In genomic region chr12:26126340-26127284, GRCh38 we compare ENCODE assay signal across 8 cellular contexts. TPM values are rescaled to one million over a fixed set of nuclear protein-coding genes. Genes with fewer than 3 reads are reported as not detected.
A peak's percentile ranks its signal among the peaks of the same experiment; 100 is the strongest.
DNase-seq lines count a peak whose midpoint lies in the region; ATAC-seq and TF ChIP-seq lines count a peak whose summit lies in the region.

No MANE protein-coding gene starts in this region.

- peaks cover 0 to 7% of the 10 kb centered on the region in 2 donors for H3K4me1 ChIP-seq in esophagus (ENCODE audit: control insufficient read depth in 2 of 2, insufficient read depth in 2 of 2, low read length in 1 of 2)

- peaks cover 72% of the 10 kb centered on the region for H3K27me3 Mint-ChIP-seq in activated CD4-positive, alpha-beta T cell treated with anti-CD3 and anti-CD28 coated beads for 36 hours
- peaks cover 83% of the 10 kb centered on the region for H3K27me3 Mint-ChIP-seq in activated CD8-positive, alpha-beta T cell treated with anti-CD3 and anti-CD28 coated beads, Interleukin-2, amount 10 ng/mL, durations not matched to agents 7 days and 5 days (ENCODE audit: low read depth)
- H3K27me3 Mint-ChIP-seq in mesothelial cell of epicardium (ENCODE audit: low read depth) = peaks cover 69% of the 10 kb centered on the region

- peak overlapping the region; percentile 77 for H3K4me3 Mint-ChIP-seq in activated CD4-positive, alpha-beta T cell treated with anti-CD3 and anti-CD28 coated beads for 36 hours
- H3K4me3 Mint-ChIP-seq in activated CD8-positive, alpha-beta T cell treated with anti-CD3 and anti-CD28 coated beads, Interleukin-2, amount 10 ng/mL, durations not matched to agents 7 days and 5 days = peak overlapping the region; percentile 76
- peak overlapping the region; percentile 94 for H3K4me3 Mint-ChIP-seq in mesothelial cell of epicardium

- H3K9me3 ChIP-seq in esophagus (ENCODE audit: control insufficient read depth in 2 of 2, insufficient read depth in 1 of 2, low read depth in 1 of 2, low read length in 1 of 2) = no peaks in the 10 kb centered on the region

- H3K27ac Mint-ChIP-seq in activated CD4-positive, alpha-beta T cell treated with anti-CD3 and anti-CD28 coated beads for 36 hours = no peak overlapping the region
- H3K27ac Mint-ChIP-seq in activated CD8-positive, alpha-beta T cell treated with anti-CD3 and anti-CD28 coated beads, Interleukin-2, amount 10 ng/mL, durations not matched to agents 7 days and 5 days = no peak overlapping the region
- peak overlapping the region; percentile 95 for H3K27ac Mint-ChIP-seq in mesothelial cell of epicardium

- H3K9me3 Mint-ChIP-seq in activated CD4-positive, alpha-beta T cell treated with anti-CD3 and anti-CD28 coated beads for 36 hours (ENCODE audit: low read depth) = no peaks in the 10 kb centered on the region
- no peaks in the 10 kb centered on the region for H3K9me3 Mint-ChIP-seq in activated CD8-positive, alpha-beta T cell treated with anti-CD3 and anti-CD28 coated beads, Interleukin-2, amount 10 ng/mL, durations not matched to agents 7 days and 5 days (ENCODE audit: insufficient read depth)
- H3K9me3 Mint-ChIP-seq in mesothelial cell of epicardium = no peaks in the 10 kb centered on the region

- no peaks in the 10 kb centered on the region for H3K36me3 Mint-ChIP-seq in activated CD4-positive, alpha-beta T cell treated with anti-CD3 and anti-CD28 coated beads for 36 hours (ENCODE audit: low read depth)
- no peaks in the 10 kb centered on the region for H3K36me3 Mint-ChIP-seq in activated CD8-positive, alpha-beta T cell treated with anti-CD3 and anti-CD28 coated beads, Interleukin-2, amount 10 ng/mL, durations not matched to agents 7 days and 5 days (ENCODE audit: low read depth)
- H3K36me3 Mint-ChIP-seq in mesothelial cell of epicardium = no peaks in the 10 kb centered on the region

- H3K27ac ChIP-seq in esophagus (ENCODE audit: low read depth in 2 of 2, low read length in 1 of 2) = peak overlapping the region; percentile 88 to 94

- H3K36me3 ChIP-seq in esophagus (ENCODE audit: control insufficient read depth in 2 of 2, insufficient read depth in 2 of 2, low read length in 1 of 2) = no peaks in the 10 kb centered on the region

- 5 to 6% methylated on average over 58 to 60 of the region's 60 CpGs for WGBS in esophagus, 2 donors

- ATAC-seq in activated CD4-positive, alpha-beta T cell treated with anti-CD3 and anti-CD28 coated beads for 36 hours = peak; percentile 55
- ATAC-seq in HG02571 (IDR thresholded peaks at IDR 0.05; ENCODE audit: unreplicated experiment) = peak; percentile 35
- ATAC-seq in activated CD8-positive, alpha-beta T cell treated with anti-CD3 and anti-CD28 coated beads, Interleukin-2, amount 10 ng/mL, durations not matched to agents 7 days and 5 days = peak; percentile 62

- intact Hi-C loops in activated CD4-positive, alpha-beta T cell treated with anti-CD3 and anti-CD28 coated beads for 36 hours (cut with DNase I, micrococcal nuclease) = loop anchor here (1.0 to 10.0 kb wide), 3 partner anchors 12 to 758 kb away; no protein-coding TSS in a partner anchor

- peak; percentile 70 for DNase-seq in activated CD4-positive, alpha-beta T cell treated with anti-CD3 and anti-CD28 coated beads for 36 hours
- no peak for DNase-seq in activated CD4-positive, alpha-beta T cell treated with anti-CD3 and anti-CD28 coated beads for 4 hours
- DNase-seq in NCI-H1930 (lab: John Stamatoyannopoulos, UW) (peak; percentile 60 to 65), mesothelial cell of epicardium (ENCODE audit: low spot score in 2 of 2, unreplicated experiment in 2 of 2) (peak; percentile 74 to 81), superior temporal gyrus (ENCODE audit: extremely low spot score) (peak; percentile 84)
- DNase-seq in activated CD8-positive, alpha-beta T cell treated with anti-CD3 and anti-CD28 coated beads, Interleukin-2, amount 10 ng/mL, durations not matched to agents 7 days and 5 days = peak; percentile 48

- peaks cover 26% of the 10 kb centered on the region for H3K4me1 Mint-ChIP-seq in activated CD4-positive, alpha-beta T cell treated with anti-CD3 and anti-CD28 coated beads for 36 hours
- H3K4me1 Mint-ChIP-seq in activated CD8-positive, alpha-beta T cell treated with anti-CD3 and anti-CD28 coated beads, Interleukin-2, amount 10 ng/mL, durations not matched to agents 7 days and 5 days (ENCODE audit: low read depth) = peaks cover 32% of the 10 kb centered on the region
- peaks cover 38% of the 10 kb centered on the region for H3K4me1 Mint-ChIP-seq in mesothelial cell of epicardium

- CTCF ChIA-PET in activated CD4-positive, alpha-beta T cell treated with anti-CD3 and anti-CD28 coated beads for 36 hours (lab: Charles Lee) = interaction anchor here (0.6 to 2.0 kb wide), 2 partner anchors 8 to 94 kb away, joined by 3 to 11 read pairs; no protein-coding TSS in a partner anchor
- CTCF ChIA-PET in activated CD8-positive, alpha-beta T cell treated with anti-CD3 and anti-CD28 coated beads, Interleukin-2, amount 10 ng/mL, durations not matched to agents 7 days and 5 days (lab: Charles Lee) = no interaction called here

- H3K27me3 ChIP-seq in esophagus (ENCODE audit: control insufficient read depth in 1 of 2, insufficient read depth in 2 of 2, low read length in 2 of 2) = peaks cover 0 to 3% of the 10 kb centered on the region in 2 donors

- peak overlapping the region; percentile 50 to 62 for H3K4me3 ChIP-seq in esophagus (ENCODE audit: low read depth in 1 of 2, low read length in 2 of 2)

- POLR2A ChIA-PET in activated CD4-positive, alpha-beta T cell treated with anti-CD3 and anti-CD28 coated beads for 36 hours (lab: Charles Lee) = no interaction called here
- POLR2A ChIA-PET in activated CD8-positive, alpha-beta T cell treated with anti-CD3 and anti-CD28 coated beads, Interleukin-2, amount 10 ng/mL, durations not matched to agents 7 days and 5 days (lab: Charles Lee) = no interaction called here

- TF ChIP-seq CTCF in mesothelial cell of epicardium (IDR thresholded peaks at IDR 0.05; ENCODE audit: unreplicated experiment) = no peak

RNA-seq across cellular contexts. Expression of gene BHLHE41, which starts 1.8 kb away (rescaled TPM):
- total RNA-seq in activated CD4-positive, alpha-beta T cell treated with anti-CD3 and anti-CD28 coated beads for 36 hours = not detected
- total RNA-seq in activated CD8-positive, alpha-beta T cell treated with anti-CD3 and anti-CD28 coated beads, Interleukin-2, amount 10 ng/mL, durations not matched to agents 7 days and 5 days = not detected
- 1 to 10 TPM in 1 of 2 donors, under 1 TPM in 1; 0.45 to 1.5 TPM for polyA plus RNA-seq in esophagus
- total RNA-seq in mesothelial cell of epicardium = 5.7 to 9.6 TPM (median 9.2 TPM) in 3 replicates

Comparison
In these comparisons a context has a peak if more than half of its experiments do, and no peak if none do; other contexts are left out.
1. DNase-seq: peak in activated CD4-positive, alpha-beta T cell treated with anti-CD3 and anti-CD28 coated beads for 36 hours (single experiment), NCI-H1930 (2 of 2), activated CD8-positive, alpha-beta T cell treated with anti-CD3 and anti-CD28 coated beads, Interleukin-2, amount 10 ng/mL, durations not matched to agents 7 days and 5 days (single experiment), mesothelial cell of epicardium (2 of 2) and superior temporal gyrus (single experiment); none in activated CD4-positive, alpha-beta T cell treated with anti-CD3 and anti-CD28 coated beads for 4 hours (0 of 2).
2. Peak in every context shown above with its lines, with median percentiles within 50 percentile points of each other: ATAC-seq and H3K4me3 Mint-ChIP-seq.